15 cellular contexts compared by ENCODE assay signal in the genomic region with DNA sequence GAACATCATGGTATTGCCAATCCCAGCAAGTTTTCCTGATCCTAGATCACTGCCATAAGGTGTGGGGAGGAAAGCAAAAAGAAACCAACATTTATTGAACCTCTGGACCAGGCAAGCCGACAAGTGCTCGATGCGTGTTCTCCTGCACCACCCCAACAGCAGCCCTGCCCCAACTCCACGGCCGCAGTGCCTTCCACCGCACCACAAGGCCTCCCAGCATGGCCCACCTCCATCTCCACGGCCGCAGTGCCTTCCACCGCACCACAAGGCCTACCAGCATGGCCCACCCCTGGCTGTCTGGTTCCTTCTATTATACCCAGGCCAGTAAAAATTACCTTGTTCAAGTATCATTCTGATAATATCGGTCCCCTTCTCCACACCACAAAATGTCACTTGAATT. TPM values are rescaled to one million over a fixed set of nuclear protein-coding genes. Genes with fewer than 3 reads are reported as not detected.
DNase-seq lines count a peak whose midpoint lies in the region; ATAC-seq and TF ChIP-seq lines count a peak whose summit lies in the region.
"Had no signal": no experiment of that assay in that cellular context is flagged by ENCODE, and none has a peak within 500 bp of the region (broad histone marks: within the 10 kb centered on the region; RNA-seq: fewer than 3 reads in every experiment).

No MANE protein-coding gene starts in this region.

- H3K27me3 Mint-ChIP-seq in T-helper 1 cell treated with Interleukin-12 subunit alpha and Interleukin-12 subunit beta and Interleukin-4 antibody, amounts not matched to agents 30 μg/mL and 1 μg/mL, for 36 hours (ENCODE audit: low read depth), result no peaks in the 10 kb centered on the region
- H3K27me3 Mint-ChIP-seq in CD4-positive, alpha-beta T cell, result no peaks in the 10 kb centered on the region
- H3K27me3 Mint-ChIP-seq in activated T-helper 2 cell treated with anti-CD3 and anti-CD28 coated beads, Interferon-gamma antibody, Interleukin-2, Interleukin-4, amounts not matched to agents 10 μg/mL and 5 μg/mL and 100 μg/mL, durations not matched to agents 14 hours and 24 hours and 36 hours (ENCODE audit: low read depth), result no peaks in the 10 kb centered on the region
- no peaks in the 10 kb centered on the region for H3K27me3 Mint-ChIP-seq in natural killer cell treated with Interleukin-12 subunit alpha and Interleukin-12 subunit beta and Interleukin-15 and Interleukin-18, amount 100 ng/mL, for 72 hours

- peak overlapping the region; percentile 90 for H3K27ac Mint-ChIP-seq in T-helper 1 cell treated with Interleukin-12 subunit alpha and Interleukin-12 subunit beta and Interleukin-4 antibody, amounts not matched to agents 30 μg/mL and 1 μg/mL, for 36 hours
- peak overlapping the region; percentile 86 for H3K27ac Mint-ChIP-seq in CD4-positive, alpha-beta T cell
- peak overlapping the region; percentile 78 for H3K27ac Mint-ChIP-seq in activated T-helper 2 cell treated with anti-CD3 and anti-CD28 coated beads, Interferon-gamma antibody, Interleukin-2, Interleukin-4, amounts not matched to agents 10 μg/mL and 5 μg/mL and 100 μg/mL, durations not matched to agents 14 hours and 24 hours and 36 hours
- H3K27ac Mint-ChIP-seq in natural killer cell treated with Interleukin-12 subunit alpha and Interleukin-12 subunit beta and Interleukin-15 and Interleukin-18, amount 100 ng/mL, for 72 hours, result peak overlapping the region; percentile 91 to 95

- H3K36me3 Mint-ChIP-seq in T-helper 1 cell treated with Interleukin-12 subunit alpha and Interleukin-12 subunit beta and Interleukin-4 antibody, amounts not matched to agents 30 μg/mL and 1 μg/mL, for 36 hours (ENCODE audit: low read depth), result peaks cover 26% of the 10 kb centered on the region
- peaks cover 30% of the 10 kb centered on the region for H3K36me3 Mint-ChIP-seq in CD4-positive, alpha-beta T cell (ENCODE audit: low read depth)
- peaks cover 51% of the 10 kb centered on the region for H3K36me3 Mint-ChIP-seq in activated T-helper 2 cell treated with anti-CD3 and anti-CD28 coated beads, Interferon-gamma antibody, Interleukin-2, Interleukin-4, amounts not matched to agents 10 μg/mL and 5 μg/mL and 100 μg/mL, durations not matched to agents 14 hours and 24 hours and 36 hours (ENCODE audit: low read depth)
- peaks cover 20% of the 10 kb centered on the region for H3K36me3 Mint-ChIP-seq in natural killer cell treated with Interleukin-12 subunit alpha and Interleukin-12 subunit beta and Interleukin-15 and Interleukin-18, amount 100 ng/mL, for 72 hours

- H3K4me3 Mint-ChIP-seq in T-helper 1 cell treated with Interleukin-12 subunit alpha and Interleukin-12 subunit beta and Interleukin-4 antibody, amounts not matched to agents 30 μg/mL and 1 μg/mL, for 36 hours, result peak overlapping the region; percentile 30
- H3K4me3 Mint-ChIP-seq in CD4-positive, alpha-beta T cell, result peak overlapping the region; percentile 21
- peak overlapping the region; percentile 42 for H3K4me3 Mint-ChIP-seq in activated T-helper 2 cell treated with anti-CD3 and anti-CD28 coated beads, Interferon-gamma antibody, Interleukin-2, Interleukin-4, amounts not matched to agents 10 μg/mL and 5 μg/mL and 100 μg/mL, durations not matched to agents 14 hours and 24 hours and 36 hours (ENCODE audit: low read depth)
- H3K4me3 Mint-ChIP-seq in natural killer cell treated with Interleukin-12 subunit alpha and Interleukin-12 subunit beta and Interleukin-15 and Interleukin-18, amount 100 ng/mL, for 72 hours, result peak overlapping the region; percentile 76

- peaks cover 49% of the 10 kb centered on the region in 2 donors for H3K4me1 ChIP-seq in gastrocnemius medialis

- H3K27me3 ChIP-seq in CD4-positive, alpha-beta T cell (ENCODE audit: control insufficient read depth, insufficient read depth, low read length), result no peaks in the 10 kb centered on the region
- no peaks in the 10 kb centered on the region for H3K27me3 ChIP-seq in gastrocnemius medialis
- H3K27me3 ChIP-seq: transverse colon had no signal

- no peak for ATAC-seq in CD4-positive, alpha-beta T cell (ENCODE audit: poor library complexity)
- no peak for ATAC-seq in natural killer cell treated with Interleukin-12 subunit alpha and Interleukin-12 subunit beta and Interleukin-15 and Interleukin-18, amount 100 ng/mL, for 72 hours
- ATAC-seq in gastrocnemius medialis, result no peak
- no peak for ATAC-seq in HG02642 (IDR thresholded peaks at IDR 0.05; ENCODE audit: poor library complexity, unreplicated experiment)
- ATAC-seq: HCT116, sciatic nerve had no signal

- POLR2A ChIA-PET in CD4-positive, alpha-beta T cell (lab: Charles Lee), result interaction anchor here (1.0 to 3.0 kb wide), 6 partner anchors 9 to 122 kb away, joined by 3 to 41 read pairs (median 6); a partner anchor contains a TSS

- peaks cover 60% of the 10 kb centered on the region for H3K4me1 Mint-ChIP-seq in T-helper 1 cell treated with Interleukin-12 subunit alpha and Interleukin-12 subunit beta and Interleukin-4 antibody, amounts not matched to agents 30 μg/mL and 1 μg/mL, for 36 hours (ENCODE audit: low read depth)
- H3K4me1 Mint-ChIP-seq in CD4-positive, alpha-beta T cell (ENCODE audit: low read depth), result peaks cover 93% of the 10 kb centered on the region
- H3K4me1 Mint-ChIP-seq in activated T-helper 2 cell treated with anti-CD3 and anti-CD28 coated beads, Interferon-gamma antibody, Interleukin-2, Interleukin-4, amounts not matched to agents 10 μg/mL and 5 μg/mL and 100 μg/mL, durations not matched to agents 14 hours and 24 hours and 36 hours (ENCODE audit: low read depth), result peaks cover 73% of the 10 kb centered on the region
- peaks cover 78 to 82% of the 10 kb centered on the region in 2 donors for H3K4me1 Mint-ChIP-seq in natural killer cell treated with Interleukin-12 subunit alpha and Interleukin-12 subunit beta and Interleukin-15 and Interleukin-18, amount 100 ng/mL, for 72 hours (ENCODE audit: low read depth in 2 of 2)

- in situ Hi-C loops in gastrocnemius medialis (cut with MboI; ENCODE audit: low sequenced_read_pairs in 4 of 4), result loop anchor here in 2 of 4 donors (10.0 to 25.0 kb wide), 2 partner anchors 124 to 393 kb away; no protein-coding TSS in a partner anchor

- peaks cover 0 to 9% of the 10 kb centered on the region in 2 donors for H3K36me3 ChIP-seq in gastrocnemius medialis
- H3K36me3 ChIP-seq: transverse colon had no signal

- CTCF ChIA-PET in CD4-positive, alpha-beta T cell (lab: Charles Lee), result no interaction called here

- H3K4me3 ChIP-seq in gastrocnemius medialis, result no peak overlapping the region
- H3K4me3 ChIP-seq: PC-9, transverse colon had no signal

- no peak for DNase-seq in T-helper 1 cell
- no peak for DNase-seq in CD4-positive, alpha-beta T cell
- no peak for DNase-seq in activated T-helper 2 cell treated with anti-CD3 and anti-CD28 coated beads, Interferon-gamma antibody, Interleukin-2, Interleukin-4, amounts not matched to agents 10 μg/mL and 5 μg/mL and 100 μg/mL, durations not matched to agents 14 hours and 24 hours and 36 hours (ENCODE audit: low spot score)
- DNase-seq in natural killer cell treated with Interleukin-12 subunit alpha and Interleukin-12 subunit beta and Interleukin-15 and Interleukin-18, amount 100 ng/mL, for 72 hours (ENCODE audit: low spot score), result no peak
- DNase-seq in gastrocnemius medialis, result no peak
- no peak for DNase-seq in NCI-H510A (lab: John Stamatoyannopoulos, UW)
- DNase-seq: NCI-H2029, NCI-H526 treated with DMSO at 0.1 percent for 48 hours, PC-9, transverse colon had no signal

- TF ChIP-seq CTCF in CD4-positive, alpha-beta T cell (IDR thresholded peaks at IDR 0.05), result no peak
- TF ChIP-seq CTCF in gastrocnemius medialis (IDR thresholded peaks at IDR 0.05 in 4 of 5, conservative IDR thresholded peaks at IDR 0.05 in 1 of 5), result no peak

- intact Hi-C loops in CD4-positive, alpha-beta T cell (cut with DNase I, micrococcal nuclease), result no loop called here
- intact Hi-C loops in activated T-helper 2 cell treated with anti-CD3 and anti-CD28 coated beads, Interferon-gamma antibody, Interleukin-2, Interleukin-4, amounts not matched to agents 10 μg/mL and 5 μg/mL and 100 μg/mL, durations not matched to agents 14 hours and 24 hours and 36 hours (cut with micrococcal nuclease), result no loop called here
- intact Hi-C loops in gastrocnemius medialis (cut with DNase I; ENCODE audit: low total_unique reads), result no loop called here

- TF ChIP-seq POLR2A in gastrocnemius medialis (IDR thresholded peaks at IDR 0.05), result no peak

- peak overlapping the region; percentile 75 for H3K27ac ChIP-seq in CD4-positive, alpha-beta T cell (ENCODE audit: low read depth, low read length)
- no peak overlapping the region for H3K27ac ChIP-seq in gastrocnemius medialis
- H3K27ac ChIP-seq: 22Rv1, PC-9 had no signal

- H3K9me3 Mint-ChIP-seq in T-helper 1 cell treated with Interleukin-12 subunit alpha and Interleukin-12 subunit beta and Interleukin-4 antibody, amounts not matched to agents 30 μg/mL and 1 μg/mL, for 36 hours, result no peaks in the 10 kb centered on the region
- no peaks in the 10 kb centered on the region for H3K9me3 Mint-ChIP-seq in CD4-positive, alpha-beta T cell
- no peaks in the 10 kb centered on the region for H3K9me3 Mint-ChIP-seq in activated T-helper 2 cell treated with anti-CD3 and anti-CD28 coated beads, Interferon-gamma antibody, Interleukin-2, Interleukin-4, amounts not matched to agents 10 μg/mL and 5 μg/mL and 100 μg/mL, durations not matched to agents 14 hours and 24 hours and 36 hours
- no peaks in the 10 kb centered on the region for H3K9me3 Mint-ChIP-seq in natural killer cell treated with Interleukin-12 subunit alpha and Interleukin-12 subunit beta and Interleukin-15 and Interleukin-18, amount 100 ng/mL, for 72 hours

- H3K9me3 ChIP-seq in CD4-positive, alpha-beta T cell (ENCODE audit: control insufficient read depth, low read length), result no peaks in the 10 kb centered on the region
- H3K9me3 ChIP-seq in gastrocnemius medialis, result no peaks in the 10 kb centered on the region
- H3K9me3 ChIP-seq: transverse colon had no signal

RNA-seq across cellular contexts. Expression of a gene that starts 8.7 kb away (rescaled TPM):
- total RNA-seq in CD4-positive, alpha-beta T cell, result 10 to 100 TPM; 36.5 to 37.0 TPM
- 27.6 and 27.7 TPM in 2 replicates for total RNA-seq in activated T-helper 2 cell treated with anti-CD3 and anti-CD28 coated beads, Interferon-gamma antibody, Interleukin-2, Interleukin-4, amounts not matched to agents 10 μg/mL and 5 μg/mL and 100 μg/mL, durations not matched to agents 14 hours and 24 hours and 36 hours
- 100 to 1,000 TPM; 152 to 245 TPM for total RNA-seq in natural killer cell treated with Interleukin-12 subunit alpha and Interleukin-12 subunit beta and Interleukin-15 and Interleukin-18, amount 100 ng/mL, for 72 hours
- 10 to 100 TPM; 30.5 to 77.4 (median 58.9) TPM for total RNA-seq in gastrocnemius medialis

RNA-seq across cellular contexts. Expression of a gene that starts 60.0 kb away (rescaled TPM):
- total RNA-seq in CD4-positive, alpha-beta T cell, result 1 to 10 TPM; 5.5 to 6.0 TPM
- total RNA-seq in activated T-helper 2 cell treated with anti-CD3 and anti-CD28 coated beads, Interferon-gamma antibody, Interleukin-2, Interleukin-4, amounts not matched to agents 10 μg/mL and 5 μg/mL and 100 μg/mL, durations not matched to agents 14 hours and 24 hours and 36 hours, result 1.7 and 2.0 TPM in 2 replicates
- total RNA-seq in natural killer cell treated with Interleukin-12 subunit alpha and Interleukin-12 subunit beta and Interleukin-15 and Interleukin-18, amount 100 ng/mL, for 72 hours, result 100 to 1,000 TPM; 104 to 130 TPM
- total RNA-seq in gastrocnemius medialis, result 1 to 10 TPM in 3 of 4 donors, under 1 TPM in 1; 0.41 to 5.2 (median 3.3) TPM

Comparison
In these comparisons a context has a peak if more than half of its experiments do, and no peak if none do; other contexts are left out.
1. H3K4me3 Mint-ChIP-seq: peak in every context shown above with its lines; median percentile 76 in natural killer cell treated with Interleukin-12 subunit alpha and Interleukin-12 subunit beta and Interleukin-15 and Interleukin-18, amount 100 ng/mL, for 72 hours; 42 in activated T-helper 2 cell treated with anti-CD3 and anti-CD28 coated beads, Interferon-gamma antibody, Interleukin-2, Interleukin-4, amounts not matched to agents 10 μg/mL and 5 μg/mL and 100 μg/mL, durations not matched to agents 14 hours and 24 hours and 36 hours; 30 in T-helper 1 cell treated with Interleukin-12 subunit alpha and Interleukin-12 subunit beta and Interleukin-4 antibody, amounts not matched to agents 30 μg/mL and 1 μg/mL, for 36 hours; 21 in CD4-positive, alpha-beta T cell.
2. RNA of a gene that starts 60.0 kb away (total RNA-seq): 104 to 130 TPM in natural killer cell treated with Interleukin-12 subunit alpha and Interleukin-12 subunit beta and Interleukin-15 and Interleukin-18, amount 100 ng/mL, for 72 hours; 5.5 to 6.0 TPM in CD4-positive, alpha-beta T cell, 0.41 to 5.2 TPM in gastrocnemius medialis and 1.7 to 2.0 TPM in activated T-helper 2 cell treated with anti-CD3 and anti-CD28 coated beads, Interferon-gamma antibody, Interleukin-2, Interleukin-4, amounts not matched to agents 10 μg/mL and 5 μg/mL and 100 μg/mL, durations not matched to agents 14 hours and 24 hours and 36 hours; every median in the first group is over 10 times any median in the second.
3. Peak in every context shown above with its lines, with median percentiles within 50 percentile points of each other: H3K27ac Mint-ChIP-seq.